In the genomic region with DNA sequence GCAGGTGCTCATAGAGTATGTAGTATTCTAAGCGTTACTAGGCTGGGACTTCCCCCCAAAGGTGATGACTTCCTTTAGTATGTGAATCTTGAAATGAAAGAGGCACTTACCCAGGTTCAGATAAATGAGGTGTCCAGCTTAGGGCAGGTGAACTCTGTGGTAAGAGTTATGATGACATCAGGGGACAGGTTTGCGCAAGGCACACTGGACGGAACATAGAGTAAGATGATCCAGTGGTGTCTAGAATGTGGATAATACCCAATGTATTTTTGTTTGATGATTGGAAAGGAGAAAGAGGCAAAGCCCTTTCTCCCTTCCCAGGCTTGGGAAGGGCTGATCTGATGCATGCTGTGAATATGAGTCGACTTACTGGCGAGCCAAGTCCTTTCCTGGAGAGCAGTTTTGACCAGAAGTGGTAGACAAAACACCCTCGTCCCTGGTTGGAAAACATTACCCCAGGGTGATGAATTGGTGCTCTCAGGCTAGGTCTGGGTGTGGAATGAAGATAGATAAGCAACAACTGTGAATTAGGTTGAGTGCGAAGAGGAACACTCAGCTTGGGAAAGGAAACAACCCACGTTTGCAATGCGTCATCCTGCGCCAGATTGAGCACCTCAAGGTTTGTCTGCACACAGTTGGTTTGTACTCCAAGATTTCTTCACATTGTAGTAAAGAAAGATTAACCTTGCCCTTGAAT, we compare ENCODE assay signal across 12 cellular contexts.
DNase-seq lines count a peak whose midpoint lies in the region; ATAC-seq and TF ChIP-seq lines count a peak whose summit lies in the region.
"Had no signal": no experiment of that assay in that cellular context is flagged by ENCODE, and none has a peak within 500 bp of the region (broad histone marks: within the 10 kb centered on the region; RNA-seq: fewer than 3 reads in every experiment).

No MANE protein-coding gene starts in this region.

- 0 out of 2 replicates have a peak overlapping the region, but pooled peaks have one; percentile 12 for H3K14ac ChIP-seq in IMR-90 (replicated peaks; ENCODE audit: low read depth, low read length)

- no peak overlapping the region for H4K5ac ChIP-seq in IMR-90 (ENCODE audit: low read depth, low read length)

- no peak for TF ChIP-seq CTCF in IMR-90 (conservative IDR thresholded peaks at IDR 0.05; ENCODE audit: low read depth, low read length)
- no peak for TF ChIP-seq CTCF in nephron (IDR thresholded peaks at IDR 0.05; ENCODE audit: unreplicated experiment in 3 of 3)

- H4K20me1 ChIP-seq in IMR-90 (ENCODE audit: insufficient read depth, low read length), result peaks cover 13% of the 10 kb centered on the region; the same call in 1 of the 2 replicates

- H3K4ac ChIP-seq in IMR-90 (ENCODE audit: low read depth, low read length), result no peak overlapping the region

- H3K4me1 Mint-ChIP-seq in nephron, result peaks cover 26% of the 10 kb centered on the region
- H3K4me1 Mint-ChIP-seq in stimulated activated memory B cell treated with anti-CD40 and anti-IgM and Interleukin-4, amounts not matched to agents 10 μg/mL and 1 μg/mL and 100 μg/mL, for 72 hours, result peaks cover 8% of the 10 kb centered on the region

- H2AK5ac ChIP-seq in IMR-90 (ENCODE audit: low read depth, low read length), result no peak overlapping the region

- no peaks in the 10 kb centered on the region for H3K9me3 Mint-ChIP-seq in nephron
- H3K9me3 Mint-ChIP-seq in stimulated activated memory B cell treated with anti-CD40 and anti-IgM and Interleukin-4, amounts not matched to agents 10 μg/mL and 1 μg/mL and 100 μg/mL, for 72 hours, result no peaks in the 10 kb centered on the region

- no peak overlapping the region for H2BK15ac ChIP-seq in IMR-90 (ENCODE audit: low read depth, low read length)

- no peak overlapping the region for H3K4me3 ChIP-seq in IMR-90 (ENCODE audit: insufficient read depth, low read depth, low read length)
- H3K4me3 ChIP-seq: SJCRH30 had no signal

- no peak overlapping the region; the same call in 1 of the 2 replicates for H4K91ac ChIP-seq in IMR-90 (ENCODE audit: insufficient read depth, low read depth, low read length)

- H2AK9ac ChIP-seq in IMR-90 (replicated peaks; ENCODE audit: low read depth, low read length, poor library complexity), result no peak overlapping the region

- H3K56ac ChIP-seq in IMR-90 (ENCODE audit: extremely low read depth, insufficient read depth, low read length), result no peak overlapping the region

- H3K27ac ChIP-seq in IMR-90 (ENCODE audit: insufficient read depth, low read length), result no peak overlapping the region
- H3K27ac ChIP-seq in epithelial cell of prostate, result peak overlapping the region; percentile 56
- H3K27ac ChIP-seq: SJCRH30 had no signal

- 0 out of 4 replicates have a peak overlapping the region, but pooled peaks of 1 of the 2 experiments have one; percentile 20 for H4K8ac ChIP-seq in IMR-90 (ENCODE audit: low read depth in 2 of 2, low read length in 2 of 2)

- POLR2A ChIA-PET in IMR-90 (lab: Charles Lee; ENCODE audit: unreplicated experiment), result no interaction called here

- no peak overlapping the region for H3K9ac ChIP-seq in IMR-90 (ENCODE audit: low read depth, low read length)

- dilution Hi-C loops in IMR-90 (cut with HindIII; ENCODE audit: low sequenced_read_pairs, unreplicated experiment), result no loop called here

- no peaks in the 10 kb centered on the region for H3K27me3 ChIP-seq in IMR-90 (ENCODE audit: control insufficient read depth, insufficient read depth, low read length)
- H3K27me3 ChIP-seq: SJCRH30 had no signal

- H3K36me3 ChIP-seq in IMR-90 (ENCODE audit: control insufficient read depth, insufficient read depth, low read length), result peaks cover 45% of the 10 kb centered on the region

- TF ChIP-seq POLR2A in IMR-90 (IDR thresholded peaks at IDR 0.05; ENCODE audit: low read depth, low read length), result no peak

- ATAC-seq in IMR-90 (ENCODE audit: low read depth) (peak; percentile 33), GM21390 (IDR thresholded peaks at IDR 0.05; ENCODE audit: unreplicated experiment) (no peak), HG03196 (IDR thresholded peaks at IDR 0.05; ENCODE audit: unreplicated experiment) (no peak), HG03457 (IDR thresholded peaks at IDR 0.05; ENCODE audit: unreplicated experiment) (no peak)
- no peak for ATAC-seq in stimulated activated memory B cell treated with anti-CD40 and anti-IgM and Interleukin-4, amounts not matched to agents 10 μg/mL and 1 μg/mL and 100 μg/mL, for 72 hours
- ATAC-seq: sciatic nerve had no signal

- no peak overlapping the region for H2AFZ ChIP-seq in IMR-90 (replicated peaks; ENCODE audit: low read length, poor library complexity)

- peaks cover 15% of the 10 kb centered on the region for H3K4me1 ChIP-seq in IMR-90 (ENCODE audit: control insufficient read depth, insufficient read depth, low read length)

- BruUV-seq in IMR-90 (replicated peaks; lab: Mats Ljungman, UMichigan), result no TSS peak

- no peak overlapping the region for H2BK20ac ChIP-seq in IMR-90 (ENCODE audit: low read depth, low read length)

- no peaks in the 10 kb centered on the region for H3K27me3 Mint-ChIP-seq in nephron (ENCODE audit: low read depth)
- no peaks in the 10 kb centered on the region for H3K27me3 Mint-ChIP-seq in stimulated activated memory B cell treated with anti-CD40 and anti-IgM and Interleukin-4, amounts not matched to agents 10 μg/mL and 1 μg/mL and 100 μg/mL, for 72 hours

- H3K27ac Mint-ChIP-seq in nephron, result peak overlapping the region in 2 of 3 experiments; percentile 14 to 55
- no peak overlapping the region for H3K27ac Mint-ChIP-seq in stimulated activated memory B cell treated with anti-CD40 and anti-IgM and Interleukin-4, amounts not matched to agents 10 μg/mL and 1 μg/mL and 100 μg/mL, for 72 hours

- H3K4me2 ChIP-seq in IMR-90 (ENCODE audit: low read depth, low read length), result no peak overlapping the region

- H3K79me1 ChIP-seq in IMR-90 (ENCODE audit: low read depth in 1 of 2, low read length in 2 of 2), result peaks cover 47 to 70% of the 10 kb centered on the region in 2 experiments

- H3K9me1 ChIP-seq in IMR-90 (ENCODE audit: insufficient read depth, low read length), result peaks cover 36% of the 10 kb centered on the region

- no peak overlapping the region for H3K4me3 Mint-ChIP-seq in nephron
- no peak overlapping the region for H3K4me3 Mint-ChIP-seq in stimulated activated memory B cell treated with anti-CD40 and anti-IgM and Interleukin-4, amounts not matched to agents 10 μg/mL and 1 μg/mL and 100 μg/mL, for 72 hours

- WGBS in IMR-90 (ENCODE audit: extremely low coverage in 2 of 2, insufficient read length in 1 of 2), 2 experiments, result 70% methylated on average over 2 of the region's 10 CpGs; no CpG with 5 or more reads in 1 of the 2 experiments

- DNase-seq in AG20443 (ENCODE audit: low spot score), result peak; percentile 47
- DNase-seq in IMR-90, result peak; percentile 62
- DNase-seq in epithelial cell of prostate (ENCODE audit: low read depth, low spot score), result no peak
- DNase-seq: activated effector memory CD4-positive, alpha-beta T cell treated with anti-CD3 and anti-CD28 coated beads, Interleukin-2, amount 50 U/mL, for 16 hours; NCI-H1092 treated with DMSO at 0.1 percent for 48 hours; SJCRH30 had no signal

- CTCF ChIA-PET in IMR-90 (lab: Yijun Ruan, JAX), result interaction anchor here (1.1 kb wide), 1 partner anchor 15 kb away, joined by 3 read pairs; no protein-coding TSS in a partner anchor

- in situ Hi-C loops in IMR-90 (cut with MboI; ENCODE audit: low sequenced_read_pairs), result no loop called here

- no peak overlapping the region for H3K18ac ChIP-seq in IMR-90 (ENCODE audit: low read depth, low read length)

- H3K23ac ChIP-seq in IMR-90 (ENCODE audit: low read depth, low read length), result no peak overlapping the region

- peaks cover 77% of the 10 kb centered on the region for H3K36me3 Mint-ChIP-seq in nephron (ENCODE audit: low read depth)
- H3K36me3 Mint-ChIP-seq in stimulated activated memory B cell treated with anti-CD40 and anti-IgM and Interleukin-4, amounts not matched to agents 10 μg/mL and 1 μg/mL and 100 μg/mL, for 72 hours, result peaks cover 20% of the 10 kb centered on the region

- no peak overlapping the region for H2BK120ac ChIP-seq in IMR-90 (ENCODE audit: low read depth, low read length)

- TF ChIP-seq RAD21 in IMR-90 (IDR thresholded peaks at IDR 0.05; ENCODE audit: low read length), result no peak

- no peaks in the 10 kb centered on the region for H3K9me3 ChIP-seq in IMR-90 (ENCODE audit: control insufficient read depth, insufficient read depth, low read length)
- H3K9me3 ChIP-seq: SJCRH30 had no signal

- H2BK5ac ChIP-seq in IMR-90 (ENCODE audit: low read depth, low read length, poor library complexity, severe bottlenecking), result no peak overlapping the region

- intact Hi-C loops in IMR-90 (cut with micrococcal nuclease), result no loop called here

TF ChIP-seq in IMR-90, 13 proteins besides CTCF, POLR2A, EP300 and RAD21:
- TF ChIP-seq NFE2L2 (IDR thresholded peaks at IDR 0.05; ENCODE audit: low read depth, low read length), result no peak
- no peak for TF ChIP-seq CHD1 (IDR thresholded peaks at IDR 0.05; ENCODE audit: low read depth, low read length)
- peak; percentile 92 for TF ChIP-seq CEBPB (IDR thresholded peaks at IDR 0.05; ENCODE audit: low read depth, low read length)
- TF ChIP-seq RCOR1 (IDR thresholded peaks at IDR 0.05; ENCODE audit: insufficient replicate concordance, low read length), result no peak
TF ChIP-seq in IMR-90: peak in this region for 1.
